ENCODE assay signal across 1 cellular context in the genomic region with DNA sequence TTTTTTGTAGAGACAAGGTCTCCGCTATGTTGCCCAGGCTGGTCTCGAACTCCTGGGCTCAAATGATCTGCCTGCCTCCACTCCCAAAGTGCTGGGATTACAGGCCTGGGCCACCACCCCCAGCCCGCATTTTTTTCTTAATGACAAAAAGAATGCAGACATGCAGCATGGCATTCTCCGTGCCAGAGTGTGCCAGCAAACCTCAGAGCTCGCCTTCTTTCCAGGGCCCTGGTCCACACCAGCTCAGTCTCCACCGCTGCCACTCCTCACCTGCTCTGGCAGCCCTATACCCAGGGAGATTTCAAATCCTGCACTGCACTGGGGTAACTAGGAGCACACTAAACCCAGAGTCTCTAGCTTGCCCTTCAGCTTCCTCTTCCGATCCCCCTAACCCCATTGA.
TF ChIP-seq lines count a peak whose summit lies in the region.

No MANE protein-coding gene starts in this region.

TF ChIP-seq in WTC11, 78 proteins besides CTCF, POLR2A, EP300 and RAD21:
- no peak for TF ChIP-seq GABPB1 (CRISPR knock-in tag; IDR thresholded peaks at IDR 0.05)
